1 cellular context compared by ENCODE assay signal in the genomic region with DNA sequence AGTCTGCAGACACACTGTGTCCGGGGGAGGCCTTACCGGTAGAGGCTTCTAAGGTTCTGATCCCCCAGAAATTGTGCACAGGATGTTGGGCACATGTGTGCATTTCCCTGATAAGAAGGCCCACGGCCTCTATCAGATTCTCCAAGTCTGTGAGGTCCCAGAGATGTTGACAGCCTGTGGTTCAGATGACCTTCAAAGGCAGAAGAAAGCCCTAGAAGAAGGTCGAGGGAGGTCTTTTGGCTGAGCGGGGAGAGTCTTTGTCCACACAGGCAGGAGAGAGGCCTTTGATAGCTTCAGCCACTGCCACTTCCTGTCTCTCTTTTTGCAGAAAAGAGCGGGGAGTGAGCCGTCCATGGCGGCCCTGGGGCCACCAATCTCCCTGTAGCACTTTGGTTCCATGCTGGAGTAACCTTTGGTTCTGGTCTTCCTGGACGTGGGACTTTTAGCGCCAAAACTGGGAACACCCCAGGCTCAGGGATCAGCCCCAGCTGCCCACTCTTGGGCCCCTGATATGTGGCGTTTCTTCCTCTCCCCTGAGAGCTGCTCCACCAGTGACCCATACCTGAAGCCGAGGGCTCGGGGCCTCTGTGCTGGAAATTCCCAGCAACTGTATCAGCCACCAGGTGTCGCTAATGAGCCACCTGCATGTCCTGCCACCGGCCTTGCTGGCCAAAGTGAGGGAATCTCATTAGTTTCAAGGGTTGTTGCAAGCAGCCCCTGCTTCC.
TF ChIP-seq lines count a peak whose summit lies in the region.

No MANE protein-coding gene starts in this region.

TF ChIP-seq in K562, 482 proteins besides CTCF, POLR2A, EP300 and RAD21 (continued from another document and continues in another):
- peak; percentile 85 for TF ChIP-seq ZNF592 (IDR thresholded peaks at IDR 0.05)
- peak; percentile 46; the same call in 1 of the 2 replicates for TF ChIP-seq ZNF239 (CRISPR knock-in tag; IDR thresholded peaks at IDR 0.05)
- TF ChIP-seq MLX (CRISPR knock-in tag; conservative IDR thresholded peaks at IDR 0.05) = peak in 1 of 2 experiments; percentile 61; a peak in 1 of 4 replicates
- TF ChIP-seq TAF7 (tag; IDR thresholded peaks at IDR 0.05) = no peak
- no peak; the same call in 1 of the 2 replicates for TF ChIP-seq ZNF311 (CRISPR knock-in tag; IDR thresholded peaks at IDR 0.05)
- no peak for TF ChIP-seq NUFIP1 (IDR thresholded peaks at IDR 0.05; ENCODE audit: partially characterized antibody)
- TF ChIP-seq L3MBTL2 (IDR thresholded peaks at IDR 0.05) = peak; percentile 71
- TF ChIP-seq ZFX (CRISPR knock-in tag; IDR thresholded peaks at IDR 0.05) = peak; percentile 59
- TF ChIP-seq SNRNP70 (optimal IDR thresholded peaks at IDR 0.05; ENCODE audit: low read depth, low read length) = no peak
- peak; percentile 66 for TF ChIP-seq PKNOX1 (IDR thresholded peaks at IDR 0.05)
- no peak for TF ChIP-seq ZNF280A (IDR thresholded peaks at IDR 0.05; ENCODE audit: low read depth, partially characterized antibody)
- no peak for TF ChIP-seq TCFL5 (CRISPR knock-in tag; conservative IDR thresholded peaks at IDR 0.05)
- no peak for TF ChIP-seq USF1 (CRISPR knock-in tag; IDR thresholded peaks at IDR 0.05)
- TF ChIP-seq, protein P1, sequence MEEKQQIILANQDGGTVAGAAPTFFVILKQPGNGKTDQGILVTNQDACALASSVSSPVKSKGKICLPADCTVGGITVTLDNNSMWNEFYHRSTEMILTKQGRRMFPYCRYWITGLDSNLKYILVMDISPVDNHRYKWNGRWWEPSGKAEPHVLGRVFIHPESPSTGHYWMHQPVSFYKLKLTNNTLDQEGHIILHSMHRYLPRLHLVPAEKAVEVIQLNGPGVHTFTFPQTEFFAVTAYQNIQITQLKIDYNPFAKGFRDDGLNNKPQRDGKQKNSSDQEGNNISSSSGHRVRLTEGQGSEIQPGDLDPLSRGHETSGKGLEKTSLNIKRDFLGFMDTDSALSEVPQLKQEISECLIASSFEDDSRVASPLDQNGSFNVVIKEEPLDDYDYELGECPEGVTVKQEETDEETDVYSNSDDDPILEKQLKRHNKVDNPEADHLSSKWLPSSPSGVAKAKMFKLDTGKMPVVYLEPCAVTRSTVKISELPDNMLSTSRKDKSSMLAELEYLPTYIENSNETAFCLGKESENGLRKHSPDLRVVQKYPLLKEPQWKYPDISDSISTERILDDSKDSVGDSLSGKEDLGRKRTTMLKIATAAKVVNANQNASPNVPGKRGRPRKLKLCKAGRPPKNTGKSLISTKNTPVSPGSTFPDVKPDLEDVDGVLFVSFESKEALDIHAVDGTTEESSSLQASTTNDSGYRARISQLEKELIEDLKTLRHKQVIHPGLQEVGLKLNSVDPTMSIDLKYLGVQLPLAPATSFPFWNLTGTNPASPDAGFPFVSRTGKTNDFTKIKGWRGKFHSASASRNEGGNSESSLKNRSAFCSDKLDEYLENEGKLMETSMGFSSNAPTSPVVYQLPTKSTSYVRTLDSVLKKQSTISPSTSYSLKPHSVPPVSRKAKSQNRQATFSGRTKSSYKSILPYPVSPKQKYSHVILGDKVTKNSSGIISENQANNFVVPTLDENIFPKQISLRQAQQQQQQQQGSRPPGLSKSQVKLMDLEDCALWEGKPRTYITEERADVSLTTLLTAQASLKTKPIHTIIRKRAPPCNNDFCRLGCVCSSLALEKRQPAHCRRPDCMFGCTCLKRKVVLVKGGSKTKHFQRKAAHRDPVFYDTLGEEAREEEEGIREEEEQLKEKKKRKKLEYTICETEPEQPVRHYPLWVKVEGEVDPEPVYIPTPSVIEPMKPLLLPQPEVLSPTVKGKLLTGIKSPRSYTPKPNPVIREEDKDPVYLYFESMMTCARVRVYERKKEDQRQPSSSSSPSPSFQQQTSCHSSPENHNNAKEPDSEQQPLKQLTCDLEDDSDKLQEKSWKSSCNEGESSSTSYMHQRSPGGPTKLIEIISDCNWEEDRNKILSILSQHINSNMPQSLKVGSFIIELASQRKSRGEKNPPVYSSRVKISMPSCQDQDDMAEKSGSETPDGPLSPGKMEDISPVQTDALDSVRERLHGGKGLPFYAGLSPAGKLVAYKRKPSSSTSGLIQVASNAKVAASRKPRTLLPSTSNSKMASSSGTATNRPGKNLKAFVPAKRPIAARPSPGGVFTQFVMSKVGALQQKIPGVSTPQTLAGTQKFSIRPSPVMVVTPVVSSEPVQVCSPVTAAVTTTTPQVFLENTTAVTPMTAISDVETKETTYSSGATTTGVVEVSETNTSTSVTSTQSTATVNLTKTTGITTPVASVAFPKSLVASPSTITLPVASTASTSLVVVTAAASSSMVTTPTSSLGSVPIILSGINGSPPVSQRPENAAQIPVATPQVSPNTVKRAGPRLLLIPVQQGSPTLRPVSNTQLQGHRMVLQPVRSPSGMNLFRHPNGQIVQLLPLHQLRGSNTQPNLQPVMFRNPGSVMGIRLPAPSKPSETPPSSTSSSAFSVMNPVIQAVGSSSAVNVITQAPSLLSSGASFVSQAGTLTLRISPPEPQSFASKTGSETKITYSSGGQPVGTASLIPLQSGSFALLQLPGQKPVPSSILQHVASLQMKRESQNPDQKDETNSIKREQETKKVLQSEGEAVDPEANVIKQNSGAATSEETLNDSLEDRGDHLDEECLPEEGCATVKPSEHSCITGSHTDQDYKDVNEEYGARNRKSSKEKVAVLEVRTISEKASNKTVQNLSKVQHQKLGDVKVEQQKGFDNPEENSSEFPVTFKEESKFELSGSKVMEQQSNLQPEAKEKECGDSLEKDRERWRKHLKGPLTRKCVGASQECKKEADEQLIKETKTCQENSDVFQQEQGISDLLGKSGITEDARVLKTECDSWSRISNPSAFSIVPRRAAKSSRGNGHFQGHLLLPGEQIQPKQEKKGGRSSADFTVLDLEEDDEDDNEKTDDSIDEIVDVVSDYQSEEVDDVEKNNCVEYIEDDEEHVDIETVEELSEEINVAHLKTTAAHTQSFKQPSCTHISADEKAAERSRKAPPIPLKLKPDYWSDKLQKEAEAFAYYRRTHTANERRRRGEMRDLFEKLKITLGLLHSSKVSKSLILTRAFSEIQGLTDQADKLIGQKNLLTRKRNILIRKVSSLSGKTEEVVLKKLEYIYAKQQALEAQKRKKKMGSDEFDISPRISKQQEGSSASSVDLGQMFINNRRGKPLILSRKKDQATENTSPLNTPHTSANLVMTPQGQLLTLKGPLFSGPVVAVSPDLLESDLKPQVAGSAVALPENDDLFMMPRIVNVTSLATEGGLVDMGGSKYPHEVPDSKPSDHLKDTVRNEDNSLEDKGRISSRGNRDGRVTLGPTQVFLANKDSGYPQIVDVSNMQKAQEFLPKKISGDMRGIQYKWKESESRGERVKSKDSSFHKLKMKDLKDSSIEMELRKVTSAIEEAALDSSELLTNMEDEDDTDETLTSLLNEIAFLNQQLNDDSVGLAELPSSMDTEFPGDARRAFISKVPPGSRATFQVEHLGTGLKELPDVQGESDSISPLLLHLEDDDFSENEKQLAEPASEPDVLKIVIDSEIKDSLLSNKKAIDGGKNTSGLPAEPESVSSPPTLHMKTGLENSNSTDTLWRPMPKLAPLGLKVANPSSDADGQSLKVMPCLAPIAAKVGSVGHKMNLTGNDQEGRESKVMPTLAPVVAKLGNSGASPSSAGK (IDR thresholded peaks at IDR 0.05) = peak; percentile 34; the same call in 1 of the 2 replicates
- no peak for TF ChIP-seq NCOA6 (IDR thresholded peaks at IDR 0.05)
- TF ChIP-seq FOS (IDR thresholded peaks at IDR 0.05; ENCODE audit: extremely low read depth, insufficient read length) = no peak
- TF ChIP-seq ZBTB12 (CRISPR knock-in tag; IDR thresholded peaks at IDR 0.05) = 0 out of 2 replicates have a peak, but pooled peaks have one; percentile 7
- peak; percentile 23; the same call in 1 of the 2 replicates for TF ChIP-seq HIVEP1 (CRISPR knock-in tag; IDR thresholded peaks at IDR 0.05)
- no peak for TF ChIP-seq RBM22 (IDR thresholded peaks at IDR 0.05; ENCODE audit: low read depth, low read length, poor library complexity, severe bottlenecking)
- TF ChIP-seq ZNF24 (IDR thresholded peaks at IDR 0.05) = peak; percentile 45
- TF ChIP-seq ZBTB17 (CRISPR knock-in tag; IDR thresholded peaks at IDR 0.05) = peak; percentile 64; the same call in 1 of the 2 replicates
- peak; percentile 75 for TF ChIP-seq ZNF584 (CRISPR knock-in tag; IDR thresholded peaks at IDR 0.05; ENCODE audit: low read depth)
- 0 out of 2 replicates have a peak, but pooled peaks have one; percentile 24 for TF ChIP-seq REST (CRISPR knock-in tag; IDR thresholded peaks at IDR 0.05; ENCODE audit: low read depth)
